Comparison of ENCODE assay signal across 12 cellular contexts in genomic region chr10:119349937-119350513, GRCh38.
"Had no signal": no experiment of that assay in that cellular context is flagged by ENCODE, and none has a peak within 500 bp of the region (broad histone marks: within the 10 kb centered on the region; RNA-seq: fewer than 3 reads in every experiment).

No MANE protein-coding gene starts in this region.

- H3K4me3 ChIP-seq: left lung, testis had no signal

- ATAC-seq: stimulated activated naive CD8-positive, alpha-beta T cell treated with anti-CD3 and anti-CD28 coated beads, Interleukin-15, Interleukin-2, amounts not matched to agents 100 U/mL and 50 U/mL, for 24 hours had no signal

- H3K27me3 ChIP-seq: breast epithelium, left lung, testis had no signal

- H3K9me3 ChIP-seq: breast epithelium, testis had no signal

- H3K36me3 ChIP-seq: breast epithelium, left lung had no signal

- DNase-seq: activated CD4-positive, alpha-beta T cell treated with anti-CD3 and anti-CD28 coated beads, Interleukin-2, amount 50 U/mL, for 1 hour; activated effector memory CD4-positive, alpha-beta T cell treated with Interleukin-2 at 50 U/mL for 16 hours; activated T-cell treated with anti-CD3 and anti-CD28 coated beads, Interleukin-2, amount 50 U/mL, for 24 hours; amygdala; endodermal cell; foreskin fibroblast; head of caudate nucleus; islet precursor cell; left lung; stimulated activated naive CD8-positive, alpha-beta T cell treated with anti-CD3 and anti-CD28 coated beads, Interleukin-15, Interleukin-2, amounts not matched to agents 100 U/mL and 50 U/mL, for 24 hours; testis had no signal

- H3K27ac ChIP-seq: left lung, testis had no signal
